Comparison of ENCODE assay signal across 8 cellular contexts in genomic region chr12:4849024-4849594, GRCh38.
DNase-seq lines count a peak whose midpoint lies in the region; ATAC-seq and TF ChIP-seq lines count a peak whose summit lies in the region.

No MANE protein-coding gene starts in this region.

- H3K4me1 ChIP-seq in osteoblast (ENCODE audit: insufficient read depth, low read length), result no peaks in the 10 kb centered on the region

- H3K27me3 ChIP-seq in GM06990 (replicated peaks; ENCODE audit: control insufficient read depth, insufficient read depth, low read length), result no peaks in the 10 kb centered on the region
- H3K27me3 ChIP-seq in osteoblast (ENCODE audit: insufficient read depth, low read length), result no peaks in the 10 kb centered on the region

- H2AFZ ChIP-seq in osteoblast (ENCODE audit: low read length), result no peak overlapping the region

- no peaks in the 10 kb centered on the region for H3K9me3 ChIP-seq in osteoblast (ENCODE audit: low read depth, low read length)

- H3K4me2 ChIP-seq in osteoblast (ENCODE audit: insufficient read depth, low read length), result no peak overlapping the region

- ATAC-seq in GM21390 (IDR thresholded peaks at IDR 0.05; ENCODE audit: unreplicated experiment) (no peak), HG02759 (IDR thresholded peaks at IDR 0.05; ENCODE audit: unreplicated experiment) (no peak), GM18520 (IDR thresholded peaks at IDR 0.05; ENCODE audit: unreplicated experiment) (no peak)

- H3K79me2 ChIP-seq in osteoblast (ENCODE audit: insufficient read depth, low read length), result no peaks in the 10 kb centered on the region

- H4K20me1 ChIP-seq in osteoblast (ENCODE audit: insufficient read depth, low read length), result no peaks in the 10 kb centered on the region

- H3K36me3 ChIP-seq in GM06990 (ENCODE audit: control insufficient read depth, insufficient read depth, low read length), result no peaks in the 10 kb centered on the region
- H3K36me3 ChIP-seq in osteoblast (ENCODE audit: insufficient read depth, low read length), result no peaks in the 10 kb centered on the region

- H3K27ac ChIP-seq in osteoblast (ENCODE audit: low read depth, low read length), result no peak overlapping the region

- DNase-seq in AG20443 (ENCODE audit: low spot score) (peak; percentile 64), GM06990 (ENCODE audit: extremely low read depth, insufficient read length) (no peak), NCI-H69 (lab: John Stamatoyannopoulos, UW) (peak; percentile 80), ecto neural progenitor cell (ENCODE audit: low spot score) (peak; percentile 33), osteoblast (ENCODE audit: insufficient read length, low spot score, missing footprints) (peak; percentile 81)

- H3K4me3 ChIP-seq in GM06990 (replicated peaks; ENCODE audit: low read depth, low read length), result no peak overlapping the region
- H3K4me3 ChIP-seq in osteoblast (ENCODE audit: insufficient read depth, low read length), result no peak overlapping the region

- TF ChIP-seq CTCF in GM06990 (IDR thresholded peaks at IDR 0.05; ENCODE audit: insufficient read depth, low read length, poor library complexity, severe bottlenecking) (peak; percentile 87), osteoblast (IDR thresholded peaks at IDR 0.05; ENCODE audit: extremely low read depth, low read depth, low read length) (peak; percentile 70)
